29 cellular contexts compared by ENCODE assay signal in genomic region chr20:59599941-59600340, GRCh38. TPM values are rescaled to one million over a fixed set of nuclear protein-coding genes. Genes with fewer than 3 reads are reported as not detected.
"Had no signal": no experiment of that assay in that cellular context is flagged by ENCODE, and none has a peak within 500 bp of the region (broad histone marks: within the 10 kb centered on the region; RNA-seq: fewer than 3 reads in every experiment).

No MANE protein-coding gene starts in this region.

- H3K4me1 Mint-ChIP-seq: activated B cell treated with CpG ODN at 0.5 μM for 24 hours; activated naive CD4-positive, alpha-beta T cell treated with anti-CD3 and anti-CD28 coated beads, Interleukin-2, amount 10 ng/mL, durations not matched to agents 7 days and 5 days; endodermal cell had no signal

- H3K36me3 ChIP-seq: brain microvascular endothelial cell, WERI-Rb-1 had no signal

- H3K36me3 Mint-ChIP-seq: activated naive CD4-positive, alpha-beta T cell treated with anti-CD3 and anti-CD28 coated beads, Interleukin-2, amount 10 ng/mL, durations not matched to agents 7 days and 5 days; activated naive CD4-positive, alpha-beta T cell treated with anti-CD3 and anti-CD28 coated beads, Interleukin-2, amount 50 U/mL, for 72 hours; activated naive CD8-positive, alpha-beta T cell treated with anti-CD3 and anti-CD28 coated beads, Interleukin-2, amount 10 ng/mL, durations not matched to agents 7 days and 5 days had no signal

- H3K27ac Mint-ChIP-seq: activated B cell treated with CpG ODN at 0.5 μM for 24 hours; activated CD8-positive, alpha-beta T cell treated with anti-CD3 and anti-CD28 coated beads for 36 hours; activated naive CD4-positive, alpha-beta T cell treated with anti-CD3 and anti-CD28 coated beads, Interleukin-2, amount 10 ng/mL, durations not matched to agents 7 days and 5 days; activated naive CD4-positive, alpha-beta T cell treated with anti-CD3 and anti-CD28 coated beads, Interleukin-2, amount 50 U/mL, for 72 hours; activated naive CD8-positive, alpha-beta T cell treated with anti-CD3 and anti-CD28 coated beads, Interleukin-2, amount 10 ng/mL, durations not matched to agents 7 days and 5 days; activated T-cell treated with anti-CD3 and anti-CD28 coated beads, Interleukin-2, amount 50 U/mL, for 72 hours; dendritic cell treated with granulocyte-macrophage colony-stimulating factor and Interleukin-4, amounts not matched to agents 40 ng/mL and 50 ng/mL, for 4 days; endodermal cell; T-helper 17 cell; T-helper 2 cell treated with Interferon-gamma antibody and Interleukin-4, amounts not matched to agents 5 μg/mL and 100 μg/mL, for 36 hours had no signal

- DNase-seq: activated B cell treated with CpG ODN at 0.5 μM for 24 hours; activated CD4-positive, alpha-beta T cell treated with anti-CD3 and anti-CD28 coated beads for 48 hours; activated CD4-positive, alpha-beta T cell treated with anti-CD3 and anti-CD28 coated beads, Interleukin-2, amount 50 U/mL, for 1 hour; activated CD4-positive, alpha-beta T cell treated with anti-CD3 and anti-CD28 coated beads, Interleukin-2, amount 50 U/mL, for 48 hours; activated CD8-positive, alpha-beta memory T cell treated with anti-CD3 and anti-CD28 coated beads for 24 hours; activated CD8-positive, alpha-beta T cell treated with anti-CD3 and anti-CD28 coated beads for 36 hours; activated gamma-delta T cell; activated naive CD4-positive, alpha-beta T cell; activated naive CD4-positive, alpha-beta T cell treated with anti-CD3 and anti-CD28 coated beads, Interleukin-2, amount 10 ng/mL, durations not matched to agents 7 days and 5 days; activated naive CD8-positive, alpha-beta T cell treated with anti-CD3 and anti-CD28 coated beads, Interleukin-2, amount 10 ng/mL, durations not matched to agents 7 days and 5 days; activated T-cell treated with anti-CD3 and anti-CD28 coated beads, Interleukin-2, amount 50 U/mL, for 1 hour; activated T-cell treated with anti-CD3 and anti-CD28 coated beads, Interleukin-2, amount 50 U/mL, for 72 hours; brain microvascular endothelial cell; central memory CD4-positive, alpha-beta T cell; cerebellar nuclear complex; dorsolateral prefrontal cortex; effector memory CD4-positive, alpha-beta T cell; endodermal cell; foreskin fibroblast; head of caudate nucleus; T-helper 1 cell; T-helper 17 cell; T1000; WERI-Rb-1 had no signal

- H3K27ac ChIP-seq: brain microvascular endothelial cell, coronary artery, WERI-Rb-1 had no signal

- H3K9me3 Mint-ChIP-seq: activated B cell treated with CpG ODN at 0.5 μM for 24 hours; activated CD8-positive, alpha-beta T cell treated with anti-CD3 and anti-CD28 coated beads for 36 hours; activated naive CD4-positive, alpha-beta T cell treated with anti-CD3 and anti-CD28 coated beads, Interleukin-2, amount 10 ng/mL, durations not matched to agents 7 days and 5 days; activated naive CD4-positive, alpha-beta T cell treated with anti-CD3 and anti-CD28 coated beads, Interleukin-2, amount 50 U/mL, for 72 hours; activated naive CD8-positive, alpha-beta T cell treated with anti-CD3 and anti-CD28 coated beads, Interleukin-2, amount 10 ng/mL, durations not matched to agents 7 days and 5 days; activated T-cell treated with anti-CD3 and anti-CD28 coated beads, Interleukin-2, amount 50 U/mL, for 72 hours; dendritic cell treated with granulocyte-macrophage colony-stimulating factor and Interleukin-4, amounts not matched to agents 40 ng/mL and 50 ng/mL, for 4 days; endodermal cell; T-helper 2 cell treated with Interferon-gamma antibody and Interleukin-4, amounts not matched to agents 5 μg/mL and 100 μg/mL, for 36 hours had no signal

- H3K27me3 ChIP-seq: dorsolateral prefrontal cortex had no signal

- H3K4me3 ChIP-seq: coronary artery, dorsolateral prefrontal cortex had no signal

- H3K4me3 Mint-ChIP-seq: activated B cell treated with CpG ODN at 0.5 μM for 24 hours; activated CD8-positive, alpha-beta T cell treated with anti-CD3 and anti-CD28 coated beads for 36 hours; activated naive CD4-positive, alpha-beta T cell treated with anti-CD3 and anti-CD28 coated beads, Interleukin-2, amount 10 ng/mL, durations not matched to agents 7 days and 5 days; activated naive CD8-positive, alpha-beta T cell treated with anti-CD3 and anti-CD28 coated beads, Interleukin-2, amount 10 ng/mL, durations not matched to agents 7 days and 5 days; activated T-cell treated with anti-CD3 and anti-CD28 coated beads, Interleukin-2, amount 50 U/mL, for 72 hours; dendritic cell treated with granulocyte-macrophage colony-stimulating factor and Interleukin-4, amounts not matched to agents 40 ng/mL and 50 ng/mL, for 4 days; endodermal cell; T-helper 17 cell; T-helper 2 cell treated with Interferon-gamma antibody and Interleukin-4, amounts not matched to agents 5 μg/mL and 100 μg/mL, for 36 hours had no signal

RNA-seq across cellular contexts. Expression of gene PHACTR3, which starts 4.4 kb away (rescaled TPM):
- total RNA-seq: activated B cell treated with CpG ODN at 0.5 μM for 24 hours; activated CD8-positive, alpha-beta T cell treated with anti-CD3 and anti-CD28 coated beads for 36 hours; activated naive CD4-positive, alpha-beta T cell treated with anti-CD3 and anti-CD28 coated beads, Interleukin-2, amount 50 U/mL, for 72 hours; activated naive CD8-positive, alpha-beta T cell treated with anti-CD3 and anti-CD28 coated beads, Interleukin-2, amount 10 ng/mL, durations not matched to agents 7 days and 5 days; activated T-cell treated with anti-CD3 and anti-CD28 coated beads, Interleukin-2, amount 50 U/mL, for 72 hours; esophagus mucosa had no signal
